8 cellular contexts compared by ENCODE assay signal in the genomic region with DNA sequence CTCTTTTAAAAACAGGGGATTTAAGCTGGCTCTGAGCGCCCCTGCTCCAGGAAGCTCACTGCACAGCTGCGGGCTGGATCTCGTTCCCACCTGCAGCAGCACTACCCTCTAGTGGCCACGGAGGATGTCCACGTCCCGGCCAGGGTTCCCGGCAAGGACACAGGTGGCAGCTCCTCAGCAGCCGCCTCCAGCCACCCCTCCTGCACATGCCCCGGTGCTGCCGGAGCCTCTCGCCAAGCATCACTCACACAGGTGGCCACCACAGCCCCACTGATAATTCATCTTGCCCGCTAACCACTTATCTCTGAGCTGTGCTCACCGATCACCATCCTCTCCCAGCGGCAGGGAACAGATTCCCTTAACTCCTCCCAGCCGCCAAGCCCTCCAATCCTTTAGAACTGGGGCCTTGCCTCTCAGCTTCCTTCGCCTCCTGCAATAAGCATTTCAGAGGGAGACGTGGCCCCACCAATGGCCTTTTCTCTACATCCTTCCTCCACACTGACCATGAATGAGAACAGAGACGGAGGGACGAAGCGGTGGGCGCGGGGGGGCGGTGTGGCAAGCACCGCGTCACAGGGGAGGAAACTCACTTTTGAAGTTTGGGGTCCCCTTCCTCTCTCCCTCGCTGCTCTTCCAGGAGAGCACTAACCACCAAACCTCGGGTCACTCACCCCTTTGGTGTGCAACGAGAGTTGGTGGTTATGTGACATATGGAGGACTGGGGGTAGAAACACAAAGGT.
DNase-seq lines count a peak whose midpoint lies in the region; ATAC-seq and TF ChIP-seq lines count a peak whose summit lies in the region.

No MANE protein-coding gene starts in this region.

- intact Hi-C loops in left ventricle myocardium inferior (cut with micrococcal nuclease), result loop anchor here (5.0 kb wide), 2 partner anchors 196 to 301 kb away; no protein-coding TSS in a partner anchor

- peak; percentile 93 for DNase-seq in 8988T
- DNase-seq in ELF-1 (ENCODE audit: low read depth, low spot score), result peak; percentile 76
- DNase-seq in NCI-H187 (lab: John Stamatoyannopoulos, UW), result peak; percentile 38 to 81
- peak; percentile 83 for DNase-seq in WTC11 (ENCODE audit: low spot score)
- peak; percentile 50 for DNase-seq in left ventricle myocardium inferior
- DNase-seq in stimulated activated naive B cell treated with anti-CD40 and anti-IgM and Interleukin-4, amounts not matched to agents 10 μg/mL and 1 μg/mL and 100 μg/mL, for 72 hours, result peak; percentile 21
- DNase-seq in OCI-M2 (lab: John Stamatoyannopoulos, UW; ENCODE audit: unreplicated experiment), result no peak

- no peaks in the 10 kb centered on the region for H3K9me3 ChIP-seq in left ventricle myocardium inferior (replicated peaks)

- no peak overlapping the region for H3K4me3 ChIP-seq in left ventricle myocardium inferior

- H3K27me3 Mint-ChIP-seq in WTC11 (ENCODE audit: low read depth), result peaks cover 19% of the 10 kb centered on the region
- H3K27me3 Mint-ChIP-seq in stimulated activated naive B cell treated with anti-CD40 and anti-IgM and Interleukin-4, amounts not matched to agents 10 μg/mL and 1 μg/mL and 100 μg/mL, for 72 hours, result peaks cover 48 to 53% of the 10 kb centered on the region in 2 donors

- POLR2A ChIA-PET in WTC11 (lab: Charles Lee), result interaction anchor here (1.0 to 1.2 kb wide), 2 partner anchors 204 to 212 kb away, joined by 3 to 5 read pairs; no protein-coding TSS in a partner anchor

- H3K36me3 Mint-ChIP-seq in WTC11, result no peaks in the 10 kb centered on the region
- H3K36me3 Mint-ChIP-seq in stimulated activated naive B cell treated with anti-CD40 and anti-IgM and Interleukin-4, amounts not matched to agents 10 μg/mL and 1 μg/mL and 100 μg/mL, for 72 hours, result no peaks in the 10 kb centered on the region

- peak; percentile 37 for TF ChIP-seq CTCF in WTC11 (IDR thresholded peaks at IDR 0.05)
- peak; percentile 77 for TF ChIP-seq CTCF in left ventricle myocardium inferior (IDR thresholded peaks at IDR 0.05; ENCODE audit: borderline replicate concordance)

- H3K4me1 Mint-ChIP-seq in WTC11, result peaks cover 6% of the 10 kb centered on the region; the same call in 1 of the 2 replicates
- H3K4me1 Mint-ChIP-seq in stimulated activated naive B cell treated with anti-CD40 and anti-IgM and Interleukin-4, amounts not matched to agents 10 μg/mL and 1 μg/mL and 100 μg/mL, for 72 hours, result peaks cover 3 to 13% of the 10 kb centered on the region in 2 donors

- H3K9me3 Mint-ChIP-seq in WTC11, result peaks cover 10% of the 10 kb centered on the region
- peaks cover 4 to 5% of the 10 kb centered on the region in 2 donors for H3K9me3 Mint-ChIP-seq in stimulated activated naive B cell treated with anti-CD40 and anti-IgM and Interleukin-4, amounts not matched to agents 10 μg/mL and 1 μg/mL and 100 μg/mL, for 72 hours

- H3K36me3 ChIP-seq in left ventricle myocardium inferior, result no peaks in the 10 kb centered on the region

- no peak overlapping the region for H3K27ac ChIP-seq in left ventricle myocardium inferior (replicated peaks)

- ATAC-seq in WTC11 (peak; percentile 79), GM21717 (IDR thresholded peaks at IDR 0.05; ENCODE audit: unreplicated experiment) (no peak)
- peak; percentile 72 to 77 for ATAC-seq in stimulated activated naive B cell treated with anti-CD40 and anti-IgM and Interleukin-4, amounts not matched to agents 10 μg/mL and 1 μg/mL and 100 μg/mL, for 72 hours (replicated peaks)

- H3K27ac Mint-ChIP-seq in WTC11, result no peak overlapping the region
- H3K27ac Mint-ChIP-seq in stimulated activated naive B cell treated with anti-CD40 and anti-IgM and Interleukin-4, amounts not matched to agents 10 μg/mL and 1 μg/mL and 100 μg/mL, for 72 hours, result no peak overlapping the region

- H3K27me3 ChIP-seq in left ventricle myocardium inferior (ENCODE audit: low read depth), result peaks cover 93% of the 10 kb centered on the region

- H3K4me3 Mint-ChIP-seq in WTC11, result no peak overlapping the region
- H3K4me3 Mint-ChIP-seq in stimulated activated naive B cell treated with anti-CD40 and anti-IgM and Interleukin-4, amounts not matched to agents 10 μg/mL and 1 μg/mL and 100 μg/mL, for 72 hours, result no peak overlapping the region

- CTCF ChIA-PET in WTC11 (lab: Charles Lee), result interaction anchor here (0.6 to 6.2 kb wide), 77 partner anchors 8 to 441 kb away, joined by 3 to 109 read pairs (median 4); a partner anchor contains a TSS

- no peaks in the 10 kb centered on the region for H3K4me1 ChIP-seq in left ventricle myocardium inferior

TF ChIP-seq in WTC11, 78 proteins besides CTCF, POLR2A, EP300 and RAD21:
- TF ChIP-seq ETV6 (CRISPR knock-in tag; IDR thresholded peaks at IDR 0.05), result no peak
- TF ChIP-seq, protein P1, sequence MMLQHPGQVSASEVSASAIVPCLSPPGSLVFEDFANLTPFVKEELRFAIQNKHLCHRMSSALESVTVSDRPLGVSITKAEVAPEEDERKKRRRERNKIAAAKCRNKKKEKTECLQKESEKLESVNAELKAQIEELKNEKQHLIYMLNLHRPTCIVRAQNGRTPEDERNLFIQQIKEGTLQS (CRISPR knock-in tag; conservative IDR thresholded peaks at IDR 0.05), result no peak
- TF ChIP-seq, protein P2, sequence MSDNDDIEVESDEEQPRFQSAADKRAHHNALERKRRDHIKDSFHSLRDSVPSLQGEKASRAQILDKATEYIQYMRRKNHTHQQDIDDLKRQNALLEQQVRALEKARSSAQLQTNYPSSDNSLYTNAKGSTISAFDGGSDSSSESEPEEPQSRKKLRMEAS (CRISPR knock-in tag; IDR thresholded peaks at IDR 0.05), result 0 out of 2 replicates have a peak, but pooled peaks have one; percentile 42
- TF ChIP-seq, protein P3, sequence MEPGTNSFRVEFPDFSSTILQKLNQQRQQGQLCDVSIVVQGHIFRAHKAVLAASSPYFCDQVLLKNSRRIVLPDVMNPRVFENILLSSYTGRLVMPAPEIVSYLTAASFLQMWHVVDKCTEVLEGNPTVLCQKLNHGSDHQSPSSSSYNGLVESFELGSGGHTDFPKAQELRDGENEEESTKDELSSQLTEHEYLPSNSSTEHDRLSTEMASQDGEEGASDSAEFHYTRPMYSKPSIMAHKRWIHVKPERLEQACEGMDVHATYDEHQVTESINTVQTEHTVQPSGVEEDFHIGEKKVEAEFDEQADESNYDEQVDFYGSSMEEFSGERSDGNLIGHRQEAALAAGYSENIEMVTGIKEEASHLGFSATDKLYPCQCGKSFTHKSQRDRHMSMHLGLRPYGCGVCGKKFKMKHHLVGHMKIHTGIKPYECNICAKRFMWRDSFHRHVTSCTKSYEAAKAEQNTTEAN (CRISPR knock-in tag; IDR thresholded peaks at IDR 0.05), result no peak
- TF ChIP-seq, protein P4, sequence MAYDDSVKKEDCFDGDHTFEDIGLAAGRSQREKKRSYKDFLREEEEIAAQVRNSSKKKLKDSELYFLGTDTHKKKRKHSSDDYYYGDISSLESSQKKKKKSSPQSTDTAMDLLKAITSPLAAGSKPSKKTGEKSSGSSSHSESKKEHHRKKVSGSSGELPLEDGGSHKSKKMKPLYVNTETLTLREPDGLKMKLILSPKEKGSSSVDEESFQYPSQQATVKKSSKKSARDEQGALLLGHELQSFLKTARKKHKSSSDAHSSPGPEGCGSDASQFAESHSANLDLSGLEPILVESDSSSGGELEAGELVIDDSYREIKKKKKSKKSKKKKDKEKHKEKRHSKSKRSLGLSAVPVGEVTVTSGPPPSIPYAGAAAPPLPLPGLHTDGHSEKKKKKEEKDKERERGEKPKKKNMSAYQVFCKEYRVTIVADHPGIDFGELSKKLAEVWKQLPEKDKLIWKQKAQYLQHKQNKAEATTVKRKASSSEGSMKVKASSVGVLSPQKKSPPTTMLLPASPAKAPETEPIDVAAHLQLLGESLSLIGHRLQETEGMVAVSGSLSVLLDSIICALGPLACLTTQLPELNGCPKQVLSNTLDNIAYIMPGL (CRISPR knock-in tag; IDR thresholded peaks at IDR 0.05), result no peak
